Comparison of ENCODE assay signal across 1 cellular context in the genomic region with DNA sequence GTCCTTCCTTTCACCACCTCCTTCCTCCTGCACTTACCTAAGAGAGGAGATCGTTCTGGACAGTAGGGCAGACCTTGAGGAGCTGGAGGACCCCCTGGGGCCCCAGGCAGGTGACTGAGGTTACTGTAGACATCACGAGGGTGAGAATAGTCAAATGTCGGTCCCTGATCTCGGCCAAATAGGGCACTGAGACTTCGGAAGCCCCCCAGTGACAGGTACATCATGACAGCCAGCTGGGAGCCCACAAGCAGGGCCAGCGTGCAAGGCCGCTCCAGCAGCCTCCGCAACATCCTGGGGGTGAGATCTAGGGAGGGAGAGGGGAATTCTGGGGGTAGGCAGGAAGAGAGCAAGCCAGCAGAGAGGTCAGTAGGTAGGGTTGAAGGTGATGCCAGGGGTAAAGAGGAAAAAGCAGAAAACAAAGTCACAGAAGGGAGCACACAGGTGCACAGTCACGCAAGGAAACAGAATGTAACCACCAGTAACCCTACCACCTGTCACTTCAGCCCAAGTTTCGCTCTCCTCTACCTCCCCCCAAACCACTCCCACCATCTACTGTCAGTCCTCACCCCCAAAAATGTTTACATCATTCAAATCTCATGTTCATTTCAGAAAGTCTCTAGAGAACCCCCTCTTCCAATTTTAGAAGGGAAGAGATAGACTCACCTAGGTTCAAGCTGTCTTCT.
TF ChIP-seq lines count a peak whose summit lies in the region.

No MANE protein-coding gene starts in this region.

TF ChIP-seq in liver, 16 proteins besides CTCF, POLR2A, EP300 and RAD21 (continued from another document):
- TF ChIP-seq, protein P1, sequence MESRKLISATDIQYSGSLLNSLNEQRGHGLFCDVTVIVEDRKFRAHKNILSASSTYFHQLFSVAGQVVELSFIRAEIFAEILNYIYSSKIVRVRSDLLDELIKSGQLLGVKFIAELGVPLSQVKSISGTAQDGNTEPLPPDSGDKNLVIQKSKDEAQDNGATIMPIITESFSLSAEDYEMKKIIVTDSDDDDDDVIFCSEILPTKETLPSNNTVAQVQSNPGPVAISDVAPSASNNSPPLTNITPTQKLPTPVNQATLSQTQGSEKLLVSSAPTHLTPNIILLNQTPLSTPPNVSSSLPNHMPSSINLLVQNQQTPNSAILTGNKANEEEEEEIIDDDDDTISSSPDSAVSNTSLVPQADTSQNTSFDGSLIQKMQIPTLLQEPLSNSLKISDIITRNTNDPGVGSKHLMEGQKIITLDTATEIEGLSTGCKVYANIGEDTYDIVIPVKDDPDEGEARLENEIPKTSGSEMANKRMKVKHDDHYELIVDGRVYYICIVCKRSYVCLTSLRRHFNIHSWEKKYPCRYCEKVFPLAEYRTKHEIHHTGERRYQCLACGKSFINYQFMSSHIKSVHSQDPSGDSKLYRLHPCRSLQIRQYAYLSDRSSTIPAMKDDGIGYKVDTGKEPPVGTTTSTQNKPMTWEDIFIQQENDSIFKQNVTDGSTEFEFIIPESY (IDR thresholded peaks at IDR 0.05): no peak
- TF ChIP-seq NR2F2 (IDR thresholded peaks at IDR 0.05) (no peak), FOXA2 (IDR thresholded peaks at IDR 0.05) (no peak), HNF4A (conservative IDR thresholded peaks at IDR 0.05) (no peak), JUND (IDR thresholded peaks at IDR 0.05) (no peak)
